1 cellular context compared by ENCODE assay signal in genomic region chr11:119376197-119376847, GRCh38.
TF ChIP-seq lines count a peak whose summit lies in the region.

No MANE protein-coding gene starts in this region.

TF ChIP-seq in HepG2, 621 proteins besides CTCF, POLR2A, EP300 and RAD21 (continued from another document and continues in another):
- TF ChIP-seq, protein P1, sequence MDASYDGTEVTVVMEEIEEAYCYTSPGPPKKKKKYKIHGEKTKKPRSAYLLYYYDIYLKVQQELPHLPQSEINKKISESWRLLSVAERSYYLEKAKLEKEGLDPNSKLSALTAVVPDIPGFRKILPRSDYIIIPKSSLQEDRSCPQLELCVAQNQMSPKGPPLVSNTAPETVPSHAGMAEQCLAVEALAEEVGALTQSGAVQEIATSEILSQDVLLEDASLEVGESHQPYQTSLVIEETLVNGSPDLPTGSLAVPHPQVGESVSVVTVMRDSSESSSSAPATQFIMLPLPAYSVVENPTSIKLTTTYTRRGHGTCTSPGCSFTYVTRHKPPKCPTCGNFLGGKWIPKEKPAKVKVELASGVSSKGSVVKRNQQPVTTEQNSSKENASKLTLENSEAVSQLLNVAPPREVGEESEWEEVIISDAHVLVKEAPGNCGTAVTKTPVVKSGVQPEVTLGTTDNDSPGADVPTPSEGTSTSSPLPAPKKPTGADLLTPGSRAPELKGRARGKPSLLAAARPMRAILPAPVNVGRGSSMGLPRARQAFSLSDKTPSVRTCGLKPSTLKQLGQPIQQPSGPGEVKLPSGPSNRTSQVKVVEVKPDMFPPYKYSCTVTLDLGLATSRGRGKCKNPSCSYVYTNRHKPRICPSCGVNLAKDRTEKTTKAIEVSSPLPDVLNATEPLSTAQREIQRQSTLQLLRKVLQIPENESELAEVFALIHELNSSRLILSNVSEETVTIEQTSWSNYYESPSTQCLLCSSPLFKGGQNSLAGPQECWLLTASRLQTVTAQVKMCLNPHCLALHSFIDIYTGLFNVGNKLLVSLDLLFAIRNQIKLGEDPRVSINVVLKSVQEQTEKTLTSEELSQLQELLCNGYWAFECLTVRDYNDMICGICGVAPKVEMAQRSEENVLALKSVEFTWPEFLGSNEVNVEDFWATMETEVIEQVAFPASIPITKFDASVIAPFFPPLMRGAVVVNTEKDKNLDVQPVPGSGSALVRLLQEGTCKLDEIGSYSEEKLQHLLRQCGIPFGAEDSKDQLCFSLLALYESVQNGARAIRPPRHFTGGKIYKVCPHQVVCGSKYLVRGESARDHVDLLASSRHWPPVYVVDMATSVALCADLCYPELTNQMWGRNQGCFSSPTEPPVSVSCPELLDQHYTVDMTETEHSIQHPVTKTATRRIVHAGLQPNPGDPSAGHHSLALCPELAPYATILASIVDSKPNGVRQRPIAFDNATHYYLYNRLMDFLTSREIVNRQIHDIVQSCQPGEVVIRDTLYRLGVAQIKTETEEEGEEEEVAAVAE (CRISPR knock-in tag; IDR thresholded peaks at IDR 0.05; ENCODE audit: borderline replicate concordance) = peak; percentile 29; the same call in 1 of the 2 replicates
- TF ChIP-seq CREBL2 (CRISPR knock-in tag; IDR thresholded peaks at IDR 0.05; ENCODE audit: borderline replicate concordance) (no peak), ZNF687 (CRISPR knock-in tag; IDR thresholded peaks at IDR 0.05) (peak; percentile 97), MEIS2 (CRISPR knock-in tag; IDR thresholded peaks at IDR 0.05) (0 out of 2 replicates have a peak, but pooled peaks have one; percentile 55), ZNF503 (CRISPR knock-in tag; IDR thresholded peaks at IDR 0.05) (no peak), PPARG (CRISPR knock-in tag; conservative IDR thresholded peaks at IDR 0.05) (no peak), ZNF652 (CRISPR knock-in tag; IDR thresholded peaks at IDR 0.05; ENCODE audit: borderline replicate concordance, low read depth) (0 out of 2 replicates have a peak, but pooled peaks have one; percentile 32), TRAFD1 (CRISPR knock-in tag; IDR thresholded peaks at IDR 0.05; ENCODE audit: borderline replicate concordance) (no peak), ZNF619 (CRISPR knock-in tag; IDR thresholded peaks at IDR 0.05) (no peak), NONO (IDR thresholded peaks at IDR 0.05) (no peak), NONO (CRISPR knock-in tag; conservative IDR thresholded peaks at IDR 0.05) (peak; percentile 50; the same call in 1 of the 2 replicates), CCAR2 (optimal IDR thresholded peaks at IDR 0.05; ENCODE audit: low read depth, low read length) (no peak), ZSCAN21 (CRISPR knock-in tag; IDR thresholded peaks at IDR 0.05; ENCODE audit: borderline replicate concordance) (no peak; the same call in 1 of the 2 replicates), ZSCAN31 (CRISPR knock-in tag; IDR thresholded peaks at IDR 0.05; ENCODE audit: low read depth) (peak; percentile 82), ZNF790 (CRISPR knock-in tag; IDR thresholded peaks at IDR 0.05; ENCODE audit: borderline replicate concordance) (no peak), TEAD2 (CRISPR knock-in tag; IDR thresholded peaks at IDR 0.05) (no peak), NR1H2 (CRISPR knock-in tag; IDR thresholded peaks at IDR 0.05; ENCODE audit: borderline replicate concordance, low read depth) (no peak), ZNF276 (CRISPR knock-in tag; IDR thresholded peaks at IDR 0.05; ENCODE audit: low read depth) (0 out of 2 replicates have a peak, but pooled peaks have one; percentile 52), RELA (CRISPR knock-in tag; IDR thresholded peaks at IDR 0.05) (no peak), RFX1 (IDR thresholded peaks at IDR 0.05) (peak; percentile 77), NFKB2 (CRISPR knock-in tag; IDR thresholded peaks at IDR 0.05; ENCODE audit: borderline replicate concordance) (peak; percentile 58; the same call in 1 of the 2 replicates), ZNF83 (CRISPR knock-in tag; IDR thresholded peaks at IDR 0.05; ENCODE audit: borderline replicate concordance) (no peak), CBX2 (IDR thresholded peaks at IDR 0.05; ENCODE audit: low read depth, low read length) (no peak), CBX2 (CRISPR knock-in tag; IDR thresholded peaks at IDR 0.05; ENCODE audit: low read depth) (no peak), SATB2 (CRISPR knock-in tag; IDR thresholded peaks at IDR 0.05) (no peak), ZNF597 (CRISPR knock-in tag; IDR thresholded peaks at IDR 0.05) (no peak), ZNF33B (CRISPR knock-in tag; IDR thresholded peaks at IDR 0.05) (no peak), SKIL (CRISPR knock-in tag; IDR thresholded peaks at IDR 0.05; ENCODE audit: borderline replicate concordance) (peak; percentile 27; the same call in 1 of the 2 replicates), ZNF12 (CRISPR knock-in tag; IDR thresholded peaks at IDR 0.05) (no peak), THAP11 (CRISPR knock-in tag; IDR thresholded peaks at IDR 0.05) (peak; percentile 50), BRD4 (CRISPR knock-in tag; IDR thresholded peaks at IDR 0.05) (no peak), ZKSCAN8 (CRISPR knock-in tag; IDR thresholded peaks at IDR 0.05; ENCODE audit: borderline replicate concordance) (no peak), ZNF510 (CRISPR knock-in tag; IDR thresholded peaks at IDR 0.05; ENCODE audit: low read depth) (no peak), ZFP36 (IDR thresholded peaks at IDR 0.05; ENCODE audit: borderline replicate concordance, low read depth, low read length, partially characterized antibody) (no peak), MAFG (CRISPR knock-in tag; IDR thresholded peaks at IDR 0.05) (no peak), ZNF180 (CRISPR knock-in tag; IDR thresholded peaks at IDR 0.05; ENCODE audit: borderline replicate concordance, low read depth) (no peak), SOX13 (IDR thresholded peaks at IDR 0.05) (no peak), SOX13 (CRISPR knock-in tag; conservative IDR thresholded peaks at IDR 0.05 in 1 of 2, IDR thresholded peaks at IDR 0.05 in 1 of 2) (peak in 1 of 2 experiments; percentile 74; a peak in 2 of 4 replicates), U2AF2 (IDR thresholded peaks at IDR 0.05; ENCODE audit: low read depth, low read length) (peak; percentile 96), RORA (CRISPR knock-in tag; IDR thresholded peaks at IDR 0.05) (no peak), ZNF382 (CRISPR knock-in tag; IDR thresholded peaks at IDR 0.05; ENCODE audit: borderline replicate concordance) (no peak)
- TF ChIP-seq, protein P2, sequence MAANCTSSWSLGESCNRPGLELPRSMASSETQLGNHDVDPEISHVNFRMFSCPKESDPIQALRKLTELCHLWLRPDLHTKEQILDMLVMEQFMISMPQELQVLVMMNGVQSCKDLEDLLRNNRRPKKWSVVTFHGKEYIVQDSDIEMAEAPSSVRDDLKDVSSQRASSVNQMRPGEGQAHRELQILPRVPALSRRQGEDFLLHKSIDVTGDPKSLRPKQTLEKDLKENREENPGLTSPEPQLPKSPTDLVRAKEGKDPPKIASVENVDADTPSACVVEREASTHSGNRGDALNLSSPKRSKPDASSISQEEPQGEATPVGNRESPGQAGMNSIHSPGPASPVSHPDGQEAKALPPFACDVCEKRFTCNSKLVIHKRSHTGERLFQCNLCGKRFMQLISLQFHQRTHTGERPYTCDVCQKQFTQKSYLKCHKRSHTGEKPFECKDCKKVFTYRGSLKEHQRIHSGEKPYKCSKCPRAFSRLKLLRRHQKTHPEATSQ (CRISPR knock-in tag; IDR thresholded peaks at IDR 0.05; ENCODE audit: borderline replicate concordance) = no peak
- TF ChIP-seq, protein P3, sequence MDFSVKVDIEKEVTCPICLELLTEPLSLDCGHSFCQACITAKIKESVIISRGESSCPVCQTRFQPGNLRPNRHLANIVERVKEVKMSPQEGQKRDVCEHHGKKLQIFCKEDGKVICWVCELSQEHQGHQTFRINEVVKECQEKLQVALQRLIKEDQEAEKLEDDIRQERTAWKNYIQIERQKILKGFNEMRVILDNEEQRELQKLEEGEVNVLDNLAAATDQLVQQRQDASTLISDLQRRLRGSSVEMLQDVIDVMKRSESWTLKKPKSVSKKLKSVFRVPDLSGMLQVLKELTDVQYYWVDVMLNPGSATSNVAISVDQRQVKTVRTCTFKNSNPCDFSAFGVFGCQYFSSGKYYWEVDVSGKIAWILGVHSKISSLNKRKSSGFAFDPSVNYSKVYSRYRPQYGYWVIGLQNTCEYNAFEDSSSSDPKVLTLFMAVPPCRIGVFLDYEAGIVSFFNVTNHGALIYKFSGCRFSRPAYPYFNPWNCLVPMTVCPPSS (IDR thresholded peaks at IDR 0.05) = no peak
